Comparison of ENCODE assay signal across 10 cellular contexts in the genomic region with DNA sequence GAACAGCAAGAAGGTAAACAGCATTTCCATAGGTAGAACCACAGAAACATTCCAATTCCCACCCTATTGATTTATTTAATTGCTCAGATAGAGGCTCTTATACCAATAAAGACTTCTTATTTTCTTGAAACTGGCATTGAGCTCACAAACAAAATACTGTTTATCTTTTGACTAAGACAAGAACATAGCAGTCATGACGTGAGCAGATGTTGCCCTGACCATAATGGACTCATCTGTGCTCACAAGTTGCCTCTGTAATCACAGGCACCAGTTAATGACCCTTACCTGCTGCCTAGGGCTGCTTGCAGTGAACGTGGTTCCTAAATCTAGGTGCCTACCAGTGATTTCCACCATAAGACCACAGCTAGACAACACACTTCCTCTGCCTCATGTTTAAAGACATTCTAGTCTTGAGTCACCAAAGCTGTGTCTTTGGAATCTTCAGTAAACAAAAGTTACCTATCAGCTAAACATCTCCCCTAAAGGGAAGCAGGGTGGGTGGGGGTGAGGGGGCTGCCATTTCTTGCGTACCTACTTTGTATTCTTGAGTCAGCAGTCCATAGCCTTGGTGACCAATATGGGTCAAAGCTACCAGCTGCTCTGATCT. TPM values are rescaled to one million over a fixed set of nuclear protein-coding genes. Genes with fewer than 3 reads are reported as not detected.
DNase-seq lines count a peak whose midpoint lies in the region; ATAC-seq, FAIRE-seq and TF ChIP-seq lines count a peak whose summit lies in the region.
"Had no signal": no experiment of that assay in that cellular context is flagged by ENCODE, and none has a peak within 500 bp of the region (broad histone marks: within the 10 kb centered on the region; RNA-seq: fewer than 3 reads in every experiment).

No MANE protein-coding gene starts in this region.

- peak overlapping the region; percentile 21 for H3K4me3 Mint-ChIP-seq in activated T-cell treated with anti-CD3 and anti-CD28 coated beads, Interleukin-2, amount 50 U/mL, for 4 hours

- WGBS in tibial nerve, 2 donors: 83 to 85% methylated on average over 3 of the region's 3 CpGs

- peak overlapping the region; percentile 75 for H3K27ac ChIP-seq in AG04450 (ENCODE audit: low read depth, low read length)
- peak overlapping the region; percentile 26 for H3K27ac ChIP-seq in lower lobe of right lung
- H3K27ac ChIP-seq in tibial nerve: peak overlapping the region in 2 of 4 donors; percentile 32 to 93

- peak; percentile 82 for FAIRE-seq in GM12891 (lab: Jason Lieb, UNC)

- peaks cover 60% of the 10 kb centered on the region for H3K4me1 Mint-ChIP-seq in activated T-cell treated with anti-CD3 and anti-CD28 coated beads, Interleukin-2, amount 50 U/mL, for 4 hours (ENCODE audit: low read depth)

- no peak for TF ChIP-seq EP300 in tibial nerve (IDR thresholded peaks at IDR 0.05)

- H3K27me3 ChIP-seq in AG04450 (ENCODE audit: control insufficient read depth, insufficient read depth, low read length) (no peaks in the 10 kb centered on the region), lower lobe of right lung (ENCODE audit: low read depth) (no peaks in the 10 kb centered on the region), tibial nerve (no peaks in the 10 kb centered on the region)

- DNase-seq in AG04450 (ENCODE audit: low read depth, low spot score): no peak
- DNase-seq in GM12891 (ENCODE audit: insufficient read length, low spot score): no peak
- peak; percentile 46 for DNase-seq in activated T-cell treated with anti-CD3 and anti-CD28 coated beads, Interleukin-2, amount 50 U/mL, for 4 hours
- no peak for DNase-seq in lower lobe of right lung
- no peak for DNase-seq in NCI-H1417 treated with DMSO at 0.1 percent for 48 hours (lab: John Stamatoyannopoulos, UW)
- DNase-seq in NCI-H510A (lab: John Stamatoyannopoulos, UW): no peak
- DNase-seq in tibial nerve (ENCODE audit: low spot score in 2 of 2): no peak
- DNase-seq: DMS79 treated with DMSO at 0.1 percent for 48 hours had no signal

- H3K27me3 Mint-ChIP-seq in activated T-cell treated with anti-CD3 and anti-CD28 coated beads, Interleukin-2, amount 50 U/mL, for 4 hours (ENCODE audit: low read depth): no peaks in the 10 kb centered on the region

- CTCF ChIA-PET in AG04450 (lab: Charles Lee): interaction anchor here (0.5 to 1.7 kb wide), 6 partner anchors 9 to 485 kb away, joined by 3 to 6 read pairs (median 3); no protein-coding TSS in a partner anchor

- H3K4me3 ChIP-seq in AG04450 (ENCODE audit: low read depth, low read length) (no peak overlapping the region), lower lobe of right lung (no peak overlapping the region), tibial nerve (no peak overlapping the region)
- H3K4me3 ChIP-seq: lung had no signal

- ATAC-seq in activated T-cell treated with anti-CD3 and anti-CD28 coated beads, Interleukin-2, amount 50 U/mL, for 4 hours: peak; percentile 21 to 24
- ATAC-seq in lower lobe of right lung (no peak), HG03342 (IDR thresholded peaks at IDR 0.05; ENCODE audit: unreplicated experiment) (no peak)

- TF ChIP-seq CTCF in AG04450 (IDR thresholded peaks at IDR 0.05; ENCODE audit: low read depth, low read length): no peak
- TF ChIP-seq CTCF in lower lobe of right lung (IDR thresholded peaks at IDR 0.05): no peak
- no peak for TF ChIP-seq CTCF in tibial nerve (IDR thresholded peaks at IDR 0.05)

- TF ChIP-seq POLR2A in GM12891 (IDR thresholded peaks at IDR 0.05; ENCODE audit: low read depth, low read length) (no peak), tibial nerve (IDR thresholded peaks at IDR 0.05) (no peak)

- peaks cover 4% of the 10 kb centered on the region for H3K36me3 Mint-ChIP-seq in activated T-cell treated with anti-CD3 and anti-CD28 coated beads, Interleukin-2, amount 50 U/mL, for 4 hours (ENCODE audit: insufficient read depth)

- H3K36me3 ChIP-seq in lower lobe of right lung: no peaks in the 10 kb centered on the region
- no peaks in the 10 kb centered on the region for H3K36me3 ChIP-seq in tibial nerve

- no peaks in the 10 kb centered on the region for H3K9me3 Mint-ChIP-seq in activated T-cell treated with anti-CD3 and anti-CD28 coated beads, Interleukin-2, amount 50 U/mL, for 4 hours

- H3K4me1 ChIP-seq in lower lobe of right lung: peaks cover 69% of the 10 kb centered on the region
- peaks cover 4 to 49% (median 41%) of the 10 kb centered on the region in 4 donors for H3K4me1 ChIP-seq in tibial nerve

- intact Hi-C loops in lower lobe of right lung (cut with DNase I): no loop called here

- POLR2A ChIA-PET in AG04450 (lab: Yijun Ruan, JAX): interaction anchor here (0.6 to 1.9 kb wide), 2 partner anchors 21 to 299 kb away, joined by 5 to 9 read pairs; no protein-coding TSS in a partner anchor

- H3K9me3 ChIP-seq in AG04450 (ENCODE audit: control insufficient read depth, insufficient read depth, low read length) (no peaks in the 10 kb centered on the region; the same call in 1 of the 2 replicates), lower lobe of right lung (no peaks in the 10 kb centered on the region), tibial nerve (no peaks in the 10 kb centered on the region)

TF ChIP-seq in GM12891, 5 proteins besides CTCF, POLR2A, EP300 and RAD21:
- no peak for TF ChIP-seq POLR2AphosphoS5 (IDR thresholded peaks at IDR 0.05; ENCODE audit: low read depth, low read length)
- TF ChIP-seq PAX5 (IDR thresholded peaks at IDR 0.05; ENCODE audit: insufficient read depth, low read length, severe bottlenecking): no peak
- TF ChIP-seq POU2F2 (IDR thresholded peaks at IDR 0.05; ENCODE audit: low read depth, low read length): no peak
- TF ChIP-seq TAF1 (IDR thresholded peaks at IDR 0.05; ENCODE audit: low read depth, low read length): no peak
- peak; percentile 78 for TF ChIP-seq SPI1 (IDR thresholded peaks at IDR 0.05; ENCODE audit: low read depth, low read length)

RNA-seq across cellular contexts. Expression of gene FYCO1, which starts 2.1 kb away (rescaled TPM):
- 14.3 and 17.9 TPM in 2 replicates for polyA plus RNA-seq in AG04450 (2011; rRNA removed)
- polyA minus RNA-seq in AG04450 (2011; rRNA and poly(A)+ RNA removed): 27.2 and 38.6 TPM in 2 replicates
- polyA plus RNA-seq in GM12891 (2012; ENCODE audit: low read depth, missing spikeins): 4.2 TPM
- 1 to 10 TPM; 9.3 to 9.9 (median 9.8) TPM for total RNA-seq in activated T-cell treated with anti-CD3 and anti-CD28 coated beads, Interleukin-2, amount 50 U/mL, for 4 hours
- total RNA-seq in lower lobe of right lung (40.9 TPM), tibial nerve (10 to 100 TPM; 61.7 to 85.2 (median 67.9) TPM)

RNA-seq across cellular contexts. Expression of gene XCR1, which starts 33.8 kb away (rescaled TPM):
- polyA plus RNA-seq in AG04450 (2011; rRNA removed): not detected in 2 replicates
- polyA minus RNA-seq in AG04450 (2011; rRNA and poly(A)+ RNA removed): not detected in 2 replicates
- 0.10 TPM for polyA plus RNA-seq in GM12891 (2012; ENCODE audit: low read depth, missing spikeins)
- not detected for total RNA-seq in activated T-cell treated with anti-CD3 and anti-CD28 coated beads, Interleukin-2, amount 50 U/mL, for 4 hours
- 0.32 TPM for total RNA-seq in lower lobe of right lung
- not detected for total RNA-seq in tibial nerve

RNA-seq across cellular contexts. Expression of gene CXCR6, which starts 50.3 kb away (rescaled TPM):
- polyA plus RNA-seq in AG04450 (2011; rRNA removed): not detected in 2 replicates
- polyA minus RNA-seq in AG04450 (2011; rRNA and poly(A)+ RNA removed): not detected in 2 replicates
- polyA plus RNA-seq in GM12891 (2012; ENCODE audit: low read depth, missing spikeins): 0.26 TPM
- 1 to 10 TPM; 1.4 to 2.6 (median 1.6) TPM for total RNA-seq in activated T-cell treated with anti-CD3 and anti-CD28 coated beads, Interleukin-2, amount 50 U/mL, for 4 hours
- 4.3 TPM for total RNA-seq in lower lobe of right lung
- total RNA-seq in tibial nerve: 1 to 10 TPM in 2 of 4 donors, under 1 TPM in 1, not detected in 1; 0.87 to 2.7 (median 2.1) TPM

Comparison
In these comparisons a context has a peak if more than half of its experiments do, and no peak if none do; other contexts are left out.
1. ATAC-seq: peak in activated T-cell treated with anti-CD3 and anti-CD28 coated beads, Interleukin-2, amount 50 U/mL, for 4 hours (2 of 2); none in lower lobe of right lung (0 of 2) and HG03342 (single experiment).